In genomic region chr7:36683695-36684357, GRCh38 we compare ENCODE assay signal across 20 cellular contexts. TPM values are rescaled to one million over a fixed set of nuclear protein-coding genes. Genes with fewer than 3 reads are reported as not detected.
DNase-seq lines count a peak whose midpoint lies in the region; ATAC-seq and TF ChIP-seq lines count a peak whose summit lies in the region.
"Had no signal": no experiment of that assay in that cellular context is flagged by ENCODE, and none has a peak within 500 bp of the region (broad histone marks: within the 10 kb centered on the region; RNA-seq: fewer than 3 reads in every experiment).

No MANE protein-coding gene starts in this region.

- peaks cover 2% of the 10 kb centered on the region for H3K36me3 Mint-ChIP-seq in activated T-cell treated with anti-CD3 and anti-CD28 coated beads, Interleukin-2, amount 50 U/mL, for 4 hours (ENCODE audit: insufficient read depth)
- no peaks in the 10 kb centered on the region for H3K36me3 Mint-ChIP-seq in activated T-helper 17 cell treated with anti-CD3 and anti-CD28 coated beads, Interleukin-2, amount 50 U/mL, for 72 hours (ENCODE audit: low read depth)
- H3K36me3 Mint-ChIP-seq: WTC11 had no signal

- TF ChIP-seq CTCF in fibroblast of pulmonary artery (IDR thresholded peaks at IDR 0.05; ENCODE audit: low read length, missing control alignments) (no peak), GM10248 (IDR thresholded peaks at IDR 0.05; ENCODE audit: control extremely low read depth, extremely low read depth, low read depth, missing control alignments) (no peak)

- H3K27ac Mint-ChIP-seq in activated T-helper 17 cell treated with anti-CD3 and anti-CD28 coated beads, Interleukin-2, amount 50 U/mL, for 72 hours: no peak overlapping the region
- H3K27ac Mint-ChIP-seq: CD4-positive, alpha-beta T cell; endodermal cell; GM23338; WTC11 had no signal

- no peak overlapping the region for H3K4me3 Mint-ChIP-seq in activated T-cell treated with anti-CD3 and anti-CD28 coated beads, Interleukin-2, amount 50 U/mL, for 4 hours
- H3K4me3 Mint-ChIP-seq in activated T-helper 17 cell treated with anti-CD3 and anti-CD28 coated beads, Interleukin-2, amount 50 U/mL, for 72 hours: peak overlapping the region; percentile 8
- H3K4me3 Mint-ChIP-seq: CD4-positive, alpha-beta T cell; endodermal cell; GM23338; WTC11 had no signal

- peak; percentile 78 for ATAC-seq in activated T-cell treated with anti-CD3 and anti-CD28 coated beads, Interleukin-2, amount 50 U/mL, for 4 hours
- peak; percentile 89 for ATAC-seq in activated T-helper 17 cell treated with anti-CD3 and anti-CD28 coated beads, Interleukin-2, amount 50 U/mL, for 72 hours (replicated peaks)
- ATAC-seq in stimulated activated naive CD8-positive, alpha-beta T cell treated with anti-CD3 and anti-CD28 coated beads, Interleukin-15, Interleukin-2, amounts not matched to agents 100 U/mL and 50 U/mL, for 24 hours: peak; percentile 89
- no peak for ATAC-seq in GM21360 (IDR thresholded peaks at IDR 0.05; ENCODE audit: unreplicated experiment)
- ATAC-seq: GM23338, WTC11 had no signal

- no peaks in the 10 kb centered on the region for H3K9me3 Mint-ChIP-seq in activated T-cell treated with anti-CD3 and anti-CD28 coated beads, Interleukin-2, amount 50 U/mL, for 4 hours
- H3K9me3 Mint-ChIP-seq in activated T-helper 17 cell treated with anti-CD3 and anti-CD28 coated beads, Interleukin-2, amount 50 U/mL, for 72 hours: no peaks in the 10 kb centered on the region
- H3K9me3 Mint-ChIP-seq: CD4-positive, alpha-beta T cell; endodermal cell; GM23338; WTC11 had no signal

- CTCF ChIA-PET in GM10248 (lab: Yijun Ruan, JAX): interaction anchor here (1.5 kb wide), 1 partner anchor 13 kb away, joined by 9 read pairs; no protein-coding TSS in a partner anchor

- H3K4me3 ChIP-seq in fibroblast of pulmonary artery (replicated peaks; ENCODE audit: low read depth, low read length): no peak overlapping the region
- H3K4me3 ChIP-seq: GM23338, SJCRH30, upper lobe of left lung had no signal

- DNase-seq in activated T-cell treated with anti-CD3 and anti-CD28 coated beads, Interleukin-2, amount 50 U/mL, for 4 hours: no peak
- DNase-seq in activated T-cell treated with anti-CD3 and anti-CD28 coated beads for 4 hours (no peak), fibroblast of pulmonary artery (ENCODE audit: low read depth) (peak; percentile 43), CD1c-positive myeloid dendritic cell (ENCODE audit: extremely low spot score) (no peak), GM10248 (ENCODE audit: extremely low spot score) (no peak)
- DNase-seq in stimulated activated naive CD8-positive, alpha-beta T cell treated with anti-CD3 and anti-CD28 coated beads, Interleukin-15, Interleukin-2, amounts not matched to agents 100 U/mL and 50 U/mL, for 24 hours: no peak
- DNase-seq: CD4-positive, alpha-beta T cell; DND-41; endodermal cell; midbrain; NCI-H1417 treated with DMSO at 0.1 percent for 48 hours; NCI-H2171; SJCRH30; stimulated activated naive CD4-positive, alpha-beta T cell; upper lobe of left lung had no signal

- POLR2A ChIA-PET in GM10248 (lab: Yijun Ruan, JAX): no interaction called here

- peaks cover 56% of the 10 kb centered on the region for H3K4me1 Mint-ChIP-seq in activated T-cell treated with anti-CD3 and anti-CD28 coated beads, Interleukin-2, amount 50 U/mL, for 4 hours (ENCODE audit: low read depth)
- peaks cover 17% of the 10 kb centered on the region for H3K4me1 Mint-ChIP-seq in activated T-helper 17 cell treated with anti-CD3 and anti-CD28 coated beads, Interleukin-2, amount 50 U/mL, for 72 hours
- H3K4me1 Mint-ChIP-seq: GM23338, WTC11 had no signal

- H3K27me3 Mint-ChIP-seq in activated T-cell treated with anti-CD3 and anti-CD28 coated beads, Interleukin-2, amount 50 U/mL, for 4 hours (ENCODE audit: low read depth): no peaks in the 10 kb centered on the region
- no peaks in the 10 kb centered on the region for H3K27me3 Mint-ChIP-seq in activated T-helper 17 cell treated with anti-CD3 and anti-CD28 coated beads, Interleukin-2, amount 50 U/mL, for 72 hours
- H3K27me3 Mint-ChIP-seq: CD4-positive, alpha-beta T cell had no signal

RNA-seq across cellular contexts. Expression of gene AOAH, which starts 40.5 kb away (rescaled TPM):
- total RNA-seq in activated T-cell treated with anti-CD3 and anti-CD28 coated beads, Interleukin-2, amount 50 U/mL, for 4 hours: 10 to 100 TPM in 1 of 3 donors, 1 to 10 TPM in 2; 5.5 to 14.3 (median 9.6) TPM
- total RNA-seq in activated T-helper 17 cell treated with anti-CD3 and anti-CD28 coated beads, Interleukin-2, amount 50 U/mL, for 72 hours: 1 to 10 TPM; 1.4 to 2.9 TPM
- total RNA-seq: fibroblast of villous mesenchyme, GM23338 had no signal
